ENCODE assay signal across 12 cellular contexts in genomic region chr18:25650201-25650941, GRCh38.
A peak's percentile ranks its signal among the peaks of the same experiment; 100 is the strongest.
DNase-seq lines count a peak whose midpoint lies in the region; ATAC-seq and TF ChIP-seq lines count a peak whose summit lies in the region.
"Had no signal": no experiment of that assay in that cellular context is flagged by ENCODE, and none has a peak within 500 bp of the region (broad histone marks: within the 10 kb centered on the region; RNA-seq: fewer than 3 reads in every experiment).

No MANE protein-coding gene starts in this region.

- no peak overlapping the region for H3K4me3 Mint-ChIP-seq in natural killer cell treated with Interleukin-12 subunit alpha and Interleukin-12 subunit beta and Interleukin-15 and Interleukin-18, amount 100 ng/mL, for 72 hours
- H3K4me3 Mint-ChIP-seq: activated naive CD8-positive, alpha-beta T cell had no signal

- H3K27ac ChIP-seq in smooth muscle cell (ENCODE audit: low read depth) (peak overlapping the region; percentile 97), OCI-LY7 (ENCODE audit: low read depth, low read length, poor library complexity, severe bottlenecking) (no peak overlapping the region)

- BruUV-seq in OCI-LY7 (replicated peaks; lab: Mats Ljungman, UMichigan) = no TSS peak

- TF ChIP-seq CTCF in fibroblast of villous mesenchyme (IDR thresholded peaks at IDR 0.05; ENCODE audit: insufficient read depth, low read depth, low read length) (no peak), smooth muscle cell (IDR thresholded peaks at IDR 0.05; ENCODE audit: borderline replicate concordance, insufficient read depth, poor library complexity, severe bottlenecking) (no peak), OCI-LY7 (conservative IDR thresholded peaks at IDR 0.05; ENCODE audit: low read length) (no peak)

- DNase-seq in SW480 (ENCODE audit: low spot score) (peak; percentile 74), fibroblast of villous mesenchyme (ENCODE audit: low read depth) (peak; percentile 94), smooth muscle cell (lab: John Stamatoyannopoulos, UW; ENCODE audit: unreplicated experiment) (no peak), OCI-LY7 (ENCODE audit: low spot score) (no peak)
- DNase-seq in natural killer cell treated with Interleukin-12 subunit alpha and Interleukin-12 subunit beta and Interleukin-15 and Interleukin-18, amount 100 ng/mL, for 72 hours (ENCODE audit: low spot score) = no peak
- DNase-seq: GF-D8, left cardiac atrium, NCI-H526, posterior cingulate gyrus had no signal

- no peaks in the 10 kb centered on the region for H3K9me3 ChIP-seq in smooth muscle cell (replicated peaks; ENCODE audit: low read depth)
- no peaks in the 10 kb centered on the region for H3K9me3 ChIP-seq in OCI-LY7 (ENCODE audit: low read length)

- H3K36me3 Mint-ChIP-seq in natural killer cell treated with Interleukin-12 subunit alpha and Interleukin-12 subunit beta and Interleukin-15 and Interleukin-18, amount 100 ng/mL, for 72 hours = peaks cover 2% of the 10 kb centered on the region
- H3K36me3 Mint-ChIP-seq: activated naive CD8-positive, alpha-beta T cell had no signal

- 9% methylated on average over 4 of the region's 4 CpGs for WGBS in smooth muscle cell (ENCODE audit: low lambda C conversion rate)

- H3K27me3 ChIP-seq in smooth muscle cell (ENCODE audit: low read depth) = no peaks in the 10 kb centered on the region

- POLR2A ChIA-PET in OCI-LY7 (lab: Charles Lee) = no interaction called here

- H3F3A ChIP-seq in smooth muscle cell (ENCODE audit: low read depth) = peaks cover 3% of the 10 kb centered on the region

- H3K79me2 ChIP-seq in smooth muscle cell (ENCODE audit: low read depth) (no peaks in the 10 kb centered on the region), OCI-LY7 (ENCODE audit: insufficient read depth, low read depth, low read length) (no peaks in the 10 kb centered on the region)

- peaks cover 6% of the 10 kb centered on the region for H3K4me1 ChIP-seq in smooth muscle cell (ENCODE audit: low read depth)
- H3K4me1 ChIP-seq in OCI-LY7 (ENCODE audit: insufficient read depth, low read length, poor library complexity, severe bottlenecking) = no peaks in the 10 kb centered on the region

- H3K4me3 ChIP-seq in fibroblast of villous mesenchyme (ENCODE audit: low read depth, low read length) (no peak overlapping the region), smooth muscle cell (no peak overlapping the region), OCI-LY7 (ENCODE audit: low read depth, low read length, poor library complexity, severe bottlenecking) (no peak overlapping the region)

- H3K9me3 Mint-ChIP-seq in natural killer cell treated with Interleukin-12 subunit alpha and Interleukin-12 subunit beta and Interleukin-15 and Interleukin-18, amount 100 ng/mL, for 72 hours = peaks cover 2% of the 10 kb centered on the region

- H2AFZ ChIP-seq in smooth muscle cell (ENCODE audit: low read depth) (no peak overlapping the region), OCI-LY7 (ENCODE audit: low read length) (no peak overlapping the region)

- no peak overlapping the region for H3K27ac Mint-ChIP-seq in natural killer cell treated with Interleukin-12 subunit alpha and Interleukin-12 subunit beta and Interleukin-15 and Interleukin-18, amount 100 ng/mL, for 72 hours
- H3K27ac Mint-ChIP-seq: activated naive CD8-positive, alpha-beta T cell had no signal

- peak overlapping the region; percentile 55 for H3K4me2 ChIP-seq in smooth muscle cell
- no peak overlapping the region for H3K4me2 ChIP-seq in OCI-LY7 (ENCODE audit: low read length)

- peaks cover 12 to 31% of the 10 kb centered on the region in 2 donors for H3K4me1 Mint-ChIP-seq in natural killer cell treated with Interleukin-12 subunit alpha and Interleukin-12 subunit beta and Interleukin-15 and Interleukin-18, amount 100 ng/mL, for 72 hours (ENCODE audit: low read depth in 2 of 2)

- H4K20me1 ChIP-seq in smooth muscle cell (ENCODE audit: low read depth) = no peaks in the 10 kb centered on the region
- no peaks in the 10 kb centered on the region for H4K20me1 ChIP-seq in OCI-LY7 (ENCODE audit: insufficient read depth, low read length)

- peak overlapping the region; percentile 84 for H3K9ac ChIP-seq in smooth muscle cell (ENCODE audit: low read depth)

- ATAC-seq in GM19438 (IDR thresholded peaks at IDR 0.05; ENCODE audit: low read depth, unreplicated experiment) (peak; percentile 85), HG03139 (IDR thresholded peaks at IDR 0.05; ENCODE audit: unreplicated experiment) (no peak)
- no peak for ATAC-seq in natural killer cell treated with Interleukin-12 subunit alpha and Interleukin-12 subunit beta and Interleukin-15 and Interleukin-18, amount 100 ng/mL, for 72 hours

- H3K36me3 ChIP-seq in smooth muscle cell (ENCODE audit: low read depth) (no peaks in the 10 kb centered on the region), OCI-LY7 (ENCODE audit: insufficient read depth, low read length) (no peaks in the 10 kb centered on the region)

- intact Hi-C loops in OCI-LY7 (cut with micrococcal nuclease; ENCODE audit: unreplicated experiment) = no loop called here

- peaks cover 0 to 1% of the 10 kb centered on the region in 2 donors for H3K27me3 Mint-ChIP-seq in natural killer cell treated with Interleukin-12 subunit alpha and Interleukin-12 subunit beta and Interleukin-15 and Interleukin-18, amount 100 ng/mL, for 72 hours
- H3K27me3 Mint-ChIP-seq: activated naive CD8-positive, alpha-beta T cell had no signal

- H3K9me2 ChIP-seq in OCI-LY7 (ENCODE audit: insufficient read depth, low read length) = no peaks in the 10 kb centered on the region

- CTCF ChIA-PET in OCI-LY7 (lab: Charles Lee; ENCODE audit: unreplicated experiment) = no interaction called here

Comparison
In these comparisons a context has a peak if more than half of its experiments do, and no peak if none do; other contexts are left out.
1. DNase-seq: peak in SW480 (single experiment) and fibroblast of villous mesenchyme (single experiment); none in smooth muscle cell (single experiment), natural killer cell treated with Interleukin-12 subunit alpha and Interleukin-12 subunit beta and Interleukin-15 and Interleukin-18, amount 100 ng/mL, for 72 hours (single experiment) and OCI-LY7 (single experiment).